Comparison of ENCODE assay signal across 26 cellular contexts in genomic region chr1:156073740-156074139, GRCh38. TPM values are rescaled to one million over a fixed set of nuclear protein-coding genes. Genes with fewer than 3 reads are reported as not detected.
DNase-seq lines count a peak whose midpoint lies in the region; ATAC-seq and TF ChIP-seq lines count a peak whose summit lies in the region.
"Had no signal": no experiment of that assay in that cellular context is flagged by ENCODE, and none has a peak within 500 bp of the region (broad histone marks: within the 10 kb centered on the region; RNA-seq: fewer than 3 reads in every experiment).

No MANE protein-coding gene starts in this region.

- no peaks in the 10 kb centered on the region; the same call in 1 of the 2 replicates for H3K36me3 ChIP-seq in GM23338 (ENCODE audit: insufficient read depth)
- H3K36me3 ChIP-seq in ectodermal cell (ENCODE audit: control insufficient read depth, insufficient read depth, low read length), result peaks cover 22% of the 10 kb centered on the region
- H3K36me3 ChIP-seq in spleen, result no peaks in the 10 kb centered on the region
- H3K36me3 ChIP-seq: left ventricle myocardium inferior, sigmoid colon, tibial nerve had no signal

- H3K4me1 ChIP-seq in GM23338 (ENCODE audit: insufficient read depth) (peaks cover 68% of the 10 kb centered on the region), ectodermal cell (ENCODE audit: control insufficient read depth, insufficient read depth, low read length) (peaks cover 71% of the 10 kb centered on the region), spleen (peaks cover 5 to 28% (median 18%) of the 10 kb centered on the region in 6 donors)
- H3K4me1 ChIP-seq: foreskin keratinocyte, SJSA1 had no signal

- H3K9me2 ChIP-seq in GM23338 (ENCODE audit: insufficient read depth), result no peaks in the 10 kb centered on the region

- no peak overlapping the region for H2AFZ ChIP-seq in GM23338
- H2AFZ ChIP-seq: GM23248 had no signal

- H4K20me1 ChIP-seq in GM23338 (replicated peaks; ENCODE audit: insufficient read depth), result peaks cover 26% of the 10 kb centered on the region

- H3K9me3 ChIP-seq in ectodermal cell (ENCODE audit: control insufficient read depth, low read length), result no peaks in the 10 kb centered on the region
- no peaks in the 10 kb centered on the region for H3K9me3 ChIP-seq in spleen
- H3K9me3 ChIP-seq: left ventricle myocardium inferior, sigmoid colon, SJSA1, stomach, tibial nerve had no signal

- 0% methylated on average over 3 to 4 of the region's 5 CpGs for WGBS in ectodermal cell, 2 experiments
- 69 to 85% (median 79%) methylated on average over 5 of the region's 5 CpGs for WGBS in spleen, 5 donors

- H3K4me3 ChIP-seq in GM23338 (0 out of 2 replicates have a peak overlapping the region, but pooled peaks have one; percentile 22), ectodermal cell (ENCODE audit: insufficient read depth, low read depth, low read length) (no peak overlapping the region), spleen (no peak overlapping the region)
- H3K4me3 ChIP-seq: GM23248, left ventricle myocardium inferior, sigmoid colon, SJSA1, stomach, tibial nerve had no signal

- peaks cover 50% of the 10 kb centered on the region for H3F3A ChIP-seq in GM23338 (replicated peaks; ENCODE audit: low read depth)

- peak; percentile 92 for DNase-seq in GM23338 (ENCODE audit: low spot score)
- peak; percentile 91 for DNase-seq in NCI-H2171 treated with DMSO at 0.1 percent for 48 hours (lab: John Stamatoyannopoulos, UW)
- DNase-seq in nephron progenitor cell, result peak; percentile 63
- DNase-seq in spleen, result no peak
- DNase-seq: activated gamma-delta T cell; effector CD8-positive, alpha-beta T cell; foreskin keratinocyte; GM23248; Kasumi-1; left ventricle myocardium inferior; naive thymus-derived CD8-positive, alpha-beta T cell; NCI-H2029; sigmoid colon; stimulated activated CD4-positive, alpha-beta T cell treated with anti-CD3 and anti-CD28 coated beads, Interleukin-15, amount 100 ng/mL, for 24 hours; stomach had no signal

- TF ChIP-seq CTCF in GM23338 (conservative IDR thresholded peaks at IDR 0.05; ENCODE audit: low read depth in 2 of 2), result no peak
- no peak for TF ChIP-seq CTCF in nephron progenitor cell (IDR thresholded peaks at IDR 0.05)
- no peak for TF ChIP-seq CTCF in spleen (IDR thresholded peaks at IDR 0.05 in 8 of 11, conservative IDR thresholded peaks at IDR 0.05 in 3 of 11)

- no peak for TF ChIP-seq POLR2A in spleen (IDR thresholded peaks at IDR 0.05)

- peaks cover 67% of the 10 kb centered on the region for H3K36me3 Mint-ChIP-seq in GM23338 (ENCODE audit: low read depth)
- peaks cover 39% of the 10 kb centered on the region for H3K36me3 Mint-ChIP-seq in nephron progenitor cell (ENCODE audit: low read depth)
- H3K36me3 Mint-ChIP-seq: naive thymus-derived CD8-positive, alpha-beta T cell had no signal

- intact Hi-C loops in spleen (cut with DNase I; ENCODE audit: low total_unique reads), result no loop called here

- H3K4me1 Mint-ChIP-seq in GM23338 (peaks cover 77% of the 10 kb centered on the region), nephron progenitor cell (peaks cover 89% of the 10 kb centered on the region)

- peaks cover 39% of the 10 kb centered on the region for H3K79me2 ChIP-seq in GM23338 (replicated peaks; ENCODE audit: insufficient read depth)

- H3K27ac Mint-ChIP-seq in GM23338 (peak overlapping the region; percentile 74), nephron progenitor cell (peak overlapping the region; percentile 99)
- H3K27ac Mint-ChIP-seq: T-helper 1 cell treated with Interleukin-12 subunit alpha and Interleukin-12 subunit beta and Interleukin-4 antibody, amounts not matched to agents 30 μg/mL and 1 μg/mL, for 36 hours had no signal

- H3K4me3 Mint-ChIP-seq in GM23338 (peak overlapping the region; percentile 51), nephron progenitor cell (peak overlapping the region; percentile 79)
- H3K4me3 Mint-ChIP-seq: naive thymus-derived CD8-positive, alpha-beta T cell; T-helper 1 cell treated with Interleukin-12 subunit alpha and Interleukin-12 subunit beta and Interleukin-4 antibody, amounts not matched to agents 30 μg/mL and 1 μg/mL, for 36 hours had no signal

- H3K9me3 Mint-ChIP-seq in GM23338, result no peaks in the 10 kb centered on the region; the same call in 2 of the 3 replicates
- no peaks in the 10 kb centered on the region for H3K9me3 Mint-ChIP-seq in nephron progenitor cell
- H3K9me3 Mint-ChIP-seq: naive thymus-derived CD8-positive, alpha-beta T cell; T-helper 1 cell treated with Interleukin-12 subunit alpha and Interleukin-12 subunit beta and Interleukin-4 antibody, amounts not matched to agents 30 μg/mL and 1 μg/mL, for 36 hours had no signal

- H3K27me3 ChIP-seq in GM23338 (ENCODE audit: insufficient read depth), result no peaks in the 10 kb centered on the region
- H3K27me3 ChIP-seq in ectodermal cell (ENCODE audit: control insufficient read depth, insufficient read depth, low read length, poor library complexity, severe bottlenecking), result no peaks in the 10 kb centered on the region
- H3K27me3 ChIP-seq in spleen (replicated peaks in 1 of 7), result peaks cover 0 to 22% (median 0%) of the 10 kb centered on the region in 7 donors
- H3K27me3 ChIP-seq: foreskin keratinocyte, SJSA1, tibial nerve had no signal

- H3K4me2 ChIP-seq in GM23338, result peak overlapping the region; percentile 37; the same call in 1 of the 2 replicates

- peak overlapping the region; percentile 21; the same call in 1 of the 2 replicates for H3K27ac ChIP-seq in GM23338 (ENCODE audit: low read depth)
- peak overlapping the region; percentile 22 for H3K27ac ChIP-seq in ectodermal cell (ENCODE audit: insufficient read depth, low read depth, low read length, poor library complexity, severe bottlenecking)
- no peak overlapping the region for H3K27ac ChIP-seq in spleen
- H3K27ac ChIP-seq: C4-2B, foreskin keratinocyte, GM23248, left ventricle myocardium inferior, sigmoid colon, SJSA1, stomach, tibial nerve had no signal

- peak; percentile 51 for ATAC-seq in GM23338
- no peak for ATAC-seq in GM21529 (IDR thresholded peaks at IDR 0.05; ENCODE audit: unreplicated experiment)
- ATAC-seq in GM19035 (IDR thresholded peaks at IDR 0.05; ENCODE audit: unreplicated experiment), result no peak
- no peak for ATAC-seq in HG03045 (IDR thresholded peaks at IDR 0.05; ENCODE audit: unreplicated experiment)
- ATAC-seq: esophagus mucosa; foreskin keratinocyte; naive thymus-derived CD8-positive, alpha-beta T cell had no signal

- peaks cover 27% of the 10 kb centered on the region for H3K27me3 Mint-ChIP-seq in GM23338 (ENCODE audit: insufficient read depth, low read depth, poor library complexity)
- no peaks in the 10 kb centered on the region for H3K27me3 Mint-ChIP-seq in nephron progenitor cell (ENCODE audit: low read depth, poor library complexity)

TF ChIP-seq in GM23338, 12 proteins besides CTCF, POLR2A, EP300 and RAD21 (continues in another document):
- TF ChIP-seq POLR2AphosphoS5 (IDR thresholded peaks at IDR 0.05; ENCODE audit: low read depth), result peak; percentile 25; the same call in 1 of the 2 replicates

RNA-seq across cellular contexts. Expression of gene MEX3A, which starts 8.5 kb away (rescaled TPM):
- 31.5 and 38.1 TPM in 2 replicates for total RNA-seq in GM23338 (2014; rRNA removed; shearing (Covaris generic))
- polyA plus RNA-seq in GM23338 (2016; fragmentation: Nextera tagmentation; extraction: Ambion mirVana) (18.5 and 19.7 TPM in 2 replicates), spleen (under 1 TPM; 0.11 to 0.17 (median 0.16) TPM)
- polyA plus RNA-seq in ectodermal cell (2013, experiment 1 of 4), result 85.4 TPM
- 98.5 TPM for polyA plus RNA-seq in ectodermal cell (2013, experiment 2 of 4)
- polyA plus RNA-seq in ectodermal cell (2013, experiment 3 of 4), result 84.4 TPM
- polyA plus RNA-seq in ectodermal cell (2013, experiment 4 of 4), result 88.8 TPM
- total RNA-seq in spleen, result under 1 TPM; 0.26 to 0.76 (median 0.38) TPM
- polyA plus RNA-seq: naive thymus-derived CD8-positive, alpha-beta T cell had no signal

RNA-seq across cellular contexts. Expression of gene RAB25, which starts 12.8 kb away (rescaled TPM):
- total RNA-seq in GM23338 (2014; rRNA removed; shearing (Covaris generic)), result 21.3 and 30.0 TPM in 2 replicates
- 42.7 and 47.3 TPM in 2 replicates for polyA plus RNA-seq in GM23338 (2016; fragmentation: Nextera tagmentation; extraction: Ambion mirVana)
- polyA plus RNA-seq in ectodermal cell (2013, experiment 1 of 4), result 7.1 TPM
- polyA plus RNA-seq in ectodermal cell (2013, experiment 2 of 4), result 7.4 TPM
- 7.5 TPM for polyA plus RNA-seq in ectodermal cell (2013, experiment 3 of 4)
- 6.5 TPM for polyA plus RNA-seq in ectodermal cell (2013, experiment 4 of 4)
- under 1 TPM in 2 of 7 donors, not detected in 5; 0.50 to 0.70 TPM for total RNA-seq in spleen
- polyA plus RNA-seq in spleen, result under 1 TPM; 0.28 to 0.61 (median 0.45) TPM
- total RNA-seq: chondrocyte, GM23248, left ventricle myocardium inferior, NCI-H460, sigmoid colon, SJSA1, tibial nerve had no signal
- polyA plus RNA-seq: GM23248 had no signal

RNA-seq across cellular contexts. Expression of gene LAMTOR2, which starts 19.2 kb away (rescaled TPM):
- 35.2 and 67.3 TPM in 2 replicates for total RNA-seq in GM23338 (2014; rRNA removed; shearing (Covaris generic))
- polyA plus RNA-seq in GM23338 (2016; fragmentation: Nextera tagmentation; extraction: Ambion mirVana), result 108 and 113 TPM in 2 replicates
- 89.9 TPM for polyA plus RNA-seq in ectodermal cell (2013, experiment 1 of 4)
- 84.4 TPM for polyA plus RNA-seq in ectodermal cell (2013, experiment 2 of 4)
- 96.6 TPM for polyA plus RNA-seq in ectodermal cell (2013, experiment 3 of 4)
- 105 TPM for polyA plus RNA-seq in ectodermal cell (2013, experiment 4 of 4)
- total RNA-seq in spleen, result 10 to 100 TPM; 29.5 to 53.3 (median 42.3) TPM
- 100 to 1,000 TPM in 2 of 3 donors, 10 to 100 TPM in 1; 80.0 to 121 (median 107) TPM for polyA plus RNA-seq in spleen

RNA-seq across cellular contexts. Expression of gene UBQLN4, which starts 20.1 kb away (rescaled TPM):
- 28.4 and 30.5 TPM in 2 replicates for total RNA-seq in GM23338 (2014; rRNA removed; shearing (Covaris generic))
- polyA plus RNA-seq in GM23338 (2016; fragmentation: Nextera tagmentation; extraction: Ambion mirVana) (10.0 and 11.2 TPM in 2 replicates), spleen (10 to 100 TPM; 11.2 to 18.0 (median 12.2) TPM)
- polyA plus RNA-seq in ectodermal cell (2013, experiment 1 of 4), result 95.8 TPM
- polyA plus RNA-seq in ectodermal cell (2013, experiment 2 of 4), result 88.1 TPM
- polyA plus RNA-seq in ectodermal cell (2013, experiment 3 of 4), result 66.5 TPM
- polyA plus RNA-seq in ectodermal cell (2013, experiment 4 of 4), result 76.3 TPM
- 10 to 100 TPM; 15.7 to 26.4 (median 21.2) TPM for total RNA-seq in spleen

RNA-seq across cellular contexts. Expression of gene LMNA, which starts 40.8 kb away (rescaled TPM):
- 56.3 and 68.9 TPM in 2 replicates for total RNA-seq in GM23338 (2014; rRNA removed; shearing (Covaris generic))
- polyA plus RNA-seq in GM23338 (2016; fragmentation: Nextera tagmentation; extraction: Ambion mirVana), result 35.5 and 38.9 TPM in 2 replicates
- polyA plus RNA-seq in ectodermal cell (2013, experiment 1 of 4), result 35.3 TPM
- 35.9 TPM for polyA plus RNA-seq in ectodermal cell (2013, experiment 2 of 4)
- 25.6 TPM for polyA plus RNA-seq in ectodermal cell (2013, experiment 3 of 4)
- 30.8 TPM for polyA plus RNA-seq in ectodermal cell (2013, experiment 4 of 4)
- 100 to 1,000 TPM in 6 of 7 donors, 10 to 100 TPM in 1; 95.1 to 279 (median 124) TPM for total RNA-seq in spleen
- 10 to 100 TPM; 33.9 to 61.1 (median 39.4) TPM for polyA plus RNA-seq in spleen

Comparison
In these comparisons a context has a peak if more than half of its experiments do, and no peak if none do; other contexts are left out.
1. H3K27ac ChIP-seq: peak in GM23338 (single experiment) and ectodermal cell (single experiment); none in spleen (0 of 8).
2. RNA of gene MEX3A, which starts 8.5 kb away (total RNA-seq): 31.5 to 38.1 TPM in GM23338; 0.26 to 0.76 TPM in spleen; every median in the first group is over 10 times any median in the second.
3. RNA of gene RAB25, which starts 12.8 kb away (total RNA-seq): 21.3 to 30.0 TPM in GM23338; 0.50 to 0.70 TPM in spleen; every median in the first group is over 10 times any median in the second.